ENCODE assay signal across 1 cellular context in the genomic region with DNA sequence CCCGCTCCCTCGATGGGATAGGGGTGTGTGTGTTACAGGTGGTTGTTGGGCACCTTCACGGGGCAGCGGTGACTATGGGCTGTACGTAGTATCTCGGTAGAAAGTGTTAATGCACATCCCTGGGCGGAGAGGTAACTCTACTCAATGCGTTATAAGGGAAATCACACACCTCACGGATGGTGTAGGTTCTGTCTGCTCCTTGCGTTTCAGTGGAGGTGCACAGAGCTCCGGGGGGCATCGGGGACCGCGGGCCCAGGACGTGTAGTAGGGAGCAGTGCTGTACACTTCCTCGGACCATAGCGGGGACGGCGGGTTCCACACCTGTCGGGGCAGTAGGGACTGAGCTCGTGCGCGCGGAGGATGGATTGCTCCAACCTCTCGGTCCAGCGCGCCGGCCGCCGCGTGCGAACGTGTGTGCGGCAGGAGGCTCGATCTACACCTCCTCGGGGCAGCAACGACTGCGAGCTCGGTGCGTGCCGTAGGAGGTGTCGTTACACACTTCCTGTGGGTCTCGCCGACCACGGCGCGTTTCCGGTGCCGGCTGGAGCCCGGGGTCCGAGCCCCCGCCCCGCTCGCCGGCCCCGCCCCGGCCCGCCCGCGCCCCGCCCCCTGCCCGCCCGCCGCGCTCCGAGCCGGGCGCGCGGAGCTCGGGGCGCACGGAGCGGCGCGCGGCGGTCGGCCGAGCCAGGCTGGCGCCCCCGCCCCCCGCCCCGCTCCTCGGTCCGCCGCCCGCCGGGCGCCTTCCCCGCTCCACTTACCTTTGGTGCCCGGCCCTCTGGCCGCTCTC.
TF ChIP-seq lines count a peak whose summit lies in the region.

A gene with protein sequence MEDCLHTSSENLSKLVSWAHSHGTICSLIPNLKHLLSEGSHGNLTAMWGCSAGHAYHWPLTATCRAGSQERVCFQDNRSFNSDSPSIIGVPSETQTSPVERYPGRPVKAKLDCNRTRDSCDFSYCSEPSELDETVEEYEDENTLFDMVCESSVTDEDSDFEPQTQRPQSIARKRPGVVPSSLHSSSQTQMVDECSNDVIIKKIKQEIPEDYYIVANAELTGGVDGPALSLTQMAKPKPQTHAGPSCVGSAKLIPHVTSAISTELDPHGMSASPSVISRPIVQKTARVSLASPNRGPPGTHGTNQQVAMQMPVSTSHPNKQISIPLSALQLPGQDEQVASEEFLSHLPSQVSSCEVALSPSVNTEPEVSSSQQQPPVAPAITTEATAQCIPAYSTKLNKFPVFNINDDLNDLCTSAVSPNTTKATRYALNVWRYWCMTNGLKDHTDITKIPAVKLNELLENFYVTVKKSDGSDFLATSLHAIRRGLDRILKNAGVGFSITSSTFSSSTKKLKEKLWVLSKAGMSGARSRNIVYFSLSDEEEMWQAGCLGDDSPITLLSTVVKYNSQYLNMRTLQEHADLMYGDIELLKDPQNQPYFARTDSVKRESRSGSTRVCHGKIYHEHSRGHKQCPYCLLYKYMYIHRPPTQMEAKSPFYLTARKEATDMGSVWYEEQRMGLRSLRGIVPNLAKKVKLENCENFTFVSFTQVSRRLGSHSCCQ (plus strand): TSS at position 607 of the 787 bp plus-strand sequence. CDS start 87,254 bp downstream, outside the sequence.

TF ChIP-seq in HEK293, 187 proteins besides CTCF, POLR2A, EP300 and RAD21 (continued from another document and continues in another):
- TF ChIP-seq, protein P1, sequence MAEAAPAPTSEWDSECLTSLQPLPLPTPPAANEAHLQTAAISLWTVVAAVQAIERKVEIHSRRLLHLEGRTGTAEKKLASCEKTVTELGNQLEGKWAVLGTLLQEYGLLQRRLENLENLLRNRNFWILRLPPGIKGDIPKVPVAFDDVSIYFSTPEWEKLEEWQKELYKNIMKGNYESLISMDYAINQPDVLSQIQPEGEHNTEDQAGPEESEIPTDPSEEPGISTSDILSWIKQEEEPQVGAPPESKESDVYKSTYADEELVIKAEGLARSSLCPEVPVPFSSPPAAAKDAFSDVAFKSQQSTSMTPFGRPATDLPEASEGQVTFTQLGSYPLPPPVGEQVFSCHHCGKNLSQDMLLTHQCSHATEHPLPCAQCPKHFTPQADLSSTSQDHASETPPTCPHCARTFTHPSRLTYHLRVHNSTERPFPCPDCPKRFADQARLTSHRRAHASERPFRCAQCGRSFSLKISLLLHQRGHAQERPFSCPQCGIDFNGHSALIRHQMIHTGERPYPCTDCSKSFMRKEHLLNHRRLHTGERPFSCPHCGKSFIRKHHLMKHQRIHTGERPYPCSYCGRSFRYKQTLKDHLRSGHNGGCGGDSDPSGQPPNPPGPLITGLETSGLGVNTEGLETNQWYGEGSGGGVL (tag by site-specific recombination; IDR thresholded peaks at IDR 0.05), result no peak
- TF ChIP-seq, protein P2, sequence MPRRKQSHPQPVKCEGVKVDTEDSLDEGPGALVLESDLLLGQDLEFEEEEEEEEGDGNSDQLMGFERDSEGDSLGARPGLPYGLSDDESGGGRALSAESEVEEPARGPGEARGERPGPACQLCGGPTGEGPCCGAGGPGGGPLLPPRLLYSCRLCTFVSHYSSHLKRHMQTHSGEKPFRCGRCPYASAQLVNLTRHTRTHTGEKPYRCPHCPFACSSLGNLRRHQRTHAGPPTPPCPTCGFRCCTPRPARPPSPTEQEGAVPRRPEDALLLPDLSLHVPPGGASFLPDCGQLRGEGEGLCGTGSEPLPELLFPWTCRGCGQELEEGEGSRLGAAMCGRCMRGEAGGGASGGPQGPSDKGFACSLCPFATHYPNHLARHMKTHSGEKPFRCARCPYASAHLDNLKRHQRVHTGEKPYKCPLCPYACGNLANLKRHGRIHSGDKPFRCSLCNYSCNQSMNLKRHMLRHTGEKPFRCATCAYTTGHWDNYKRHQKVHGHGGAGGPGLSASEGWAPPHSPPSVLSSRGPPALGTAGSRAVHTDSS (tag by site-specific recombination; IDR thresholded peaks at IDR 0.05), result no peak
- TF ChIP-seq ZBTB21 (tag by site-specific recombination; IDR thresholded peaks at IDR 0.05) (peak; percentile 53; the same call in 1 of the 2 replicates), ZNF394 (tag by site-specific recombination; IDR thresholded peaks at IDR 0.05; ENCODE audit: borderline replicate concordance) (no peak), ZNF16 (tag by site-specific recombination; IDR thresholded peaks at IDR 0.05; ENCODE audit: low read depth) (no peak), ZNF530 (tag by site-specific recombination; IDR thresholded peaks at IDR 0.05; ENCODE audit: low read depth) (no peak), ZXDB (tag by site-specific recombination; IDR thresholded peaks at IDR 0.05) (peak; percentile 63), ZNF184 (tag by site-specific recombination; IDR thresholded peaks at IDR 0.05) (no peak), ZNF341 (tag by site-specific recombination; IDR thresholded peaks at IDR 0.05; ENCODE audit: low read depth) (no peak), SCRT1 (tag by site-specific recombination; IDR thresholded peaks at IDR 0.05; ENCODE audit: borderline replicate concordance) (peak; percentile 65; the same call in 1 of the 2 replicates), ZNF10 (tag by site-specific recombination; IDR thresholded peaks at IDR 0.05) (no peak), ZNF112 (tag by site-specific recombination; IDR thresholded peaks at IDR 0.05) (no peak), FEZF1 (tag by site-specific recombination; IDR thresholded peaks at IDR 0.05) (no peak), ZNF248 (tag by site-specific recombination; IDR thresholded peaks at IDR 0.05) (no peak), ZNF221 (tag by site-specific recombination; IDR thresholded peaks at IDR 0.05; ENCODE audit: borderline replicate concordance) (no peak), ZNF354C (tag by site-specific recombination; IDR thresholded peaks at IDR 0.05; ENCODE audit: borderline replicate concordance, low read depth) (no peak), ZNF843 (tag by site-specific recombination; IDR thresholded peaks at IDR 0.05) (no peak), REPIN1 (tag by site-specific recombination; IDR thresholded peaks at IDR 0.05; ENCODE audit: low read depth) (0 out of 2 replicates have a peak, but pooled peaks have one; percentile 53), ZNF146 (tag by site-specific recombination; IDR thresholded peaks at IDR 0.05) (0 out of 2 replicates have a peak, but pooled peaks have one; percentile 4), ZNF596 (tag by site-specific recombination; IDR thresholded peaks at IDR 0.05) (no peak), ZNF266 (tag by site-specific recombination; IDR thresholded peaks at IDR 0.05; ENCODE audit: low read depth) (no peak), ZNF140 (tag by site-specific recombination; IDR thresholded peaks at IDR 0.05) (no peak), ZEB2 (tag by site-specific recombination; IDR thresholded peaks at IDR 0.05) (peak; percentile 77)
- TF ChIP-seq, protein P3, sequence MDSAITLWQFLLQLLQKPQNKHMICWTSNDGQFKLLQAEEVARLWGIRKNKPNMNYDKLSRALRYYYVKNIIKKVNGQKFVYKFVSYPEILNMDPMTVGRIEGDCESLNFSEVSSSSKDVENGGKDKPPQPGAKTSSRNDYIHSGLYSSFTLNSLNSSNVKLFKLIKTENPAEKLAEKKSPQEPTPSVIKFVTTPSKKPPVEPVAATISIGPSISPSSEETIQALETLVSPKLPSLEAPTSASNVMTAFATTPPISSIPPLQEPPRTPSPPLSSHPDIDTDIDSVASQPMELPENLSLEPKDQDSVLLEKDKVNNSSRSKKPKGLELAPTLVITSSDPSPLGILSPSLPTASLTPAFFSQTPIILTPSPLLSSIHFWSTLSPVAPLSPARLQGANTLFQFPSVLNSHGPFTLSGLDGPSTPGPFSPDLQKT (IDR thresholded peaks at IDR 0.05; ENCODE audit: borderline replicate concordance, low read depth, low read length), result no peak
- TF ChIP-seq, protein P4, sequence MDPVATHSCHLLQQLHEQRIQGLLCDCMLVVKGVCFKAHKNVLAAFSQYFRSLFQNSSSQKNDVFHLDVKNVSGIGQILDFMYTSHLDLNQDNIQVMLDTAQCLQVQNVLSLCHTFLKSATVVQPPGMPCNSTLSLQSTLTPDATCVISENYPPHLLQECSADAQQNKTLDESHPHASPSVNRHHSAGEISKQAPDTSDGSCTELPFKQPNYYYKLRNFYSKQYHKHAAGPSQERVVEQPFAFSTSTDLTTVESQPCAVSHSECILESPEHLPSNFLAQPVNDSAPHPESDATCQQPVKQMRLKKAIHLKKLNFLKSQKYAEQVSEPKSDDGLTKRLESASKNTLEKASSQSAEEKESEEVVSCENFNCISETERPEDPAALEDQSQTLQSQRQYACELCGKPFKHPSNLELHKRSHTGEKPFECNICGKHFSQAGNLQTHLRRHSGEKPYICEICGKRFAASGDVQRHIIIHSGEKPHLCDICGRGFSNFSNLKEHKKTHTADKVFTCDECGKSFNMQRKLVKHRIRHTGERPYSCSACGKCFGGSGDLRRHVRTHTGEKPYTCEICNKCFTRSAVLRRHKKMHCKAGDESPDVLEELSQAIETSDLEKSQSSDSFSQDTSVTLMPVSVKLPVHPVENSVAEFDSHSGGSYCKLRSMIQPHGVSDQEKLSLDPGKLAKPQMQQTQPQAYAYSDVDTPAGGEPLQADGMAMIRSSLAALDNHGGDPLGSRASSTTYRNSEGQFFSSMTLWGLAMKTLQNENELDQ (tag by site-specific recombination; IDR thresholded peaks at IDR 0.05; ENCODE audit: low read depth), result no peak
- TF ChIP-seq, protein P5, sequence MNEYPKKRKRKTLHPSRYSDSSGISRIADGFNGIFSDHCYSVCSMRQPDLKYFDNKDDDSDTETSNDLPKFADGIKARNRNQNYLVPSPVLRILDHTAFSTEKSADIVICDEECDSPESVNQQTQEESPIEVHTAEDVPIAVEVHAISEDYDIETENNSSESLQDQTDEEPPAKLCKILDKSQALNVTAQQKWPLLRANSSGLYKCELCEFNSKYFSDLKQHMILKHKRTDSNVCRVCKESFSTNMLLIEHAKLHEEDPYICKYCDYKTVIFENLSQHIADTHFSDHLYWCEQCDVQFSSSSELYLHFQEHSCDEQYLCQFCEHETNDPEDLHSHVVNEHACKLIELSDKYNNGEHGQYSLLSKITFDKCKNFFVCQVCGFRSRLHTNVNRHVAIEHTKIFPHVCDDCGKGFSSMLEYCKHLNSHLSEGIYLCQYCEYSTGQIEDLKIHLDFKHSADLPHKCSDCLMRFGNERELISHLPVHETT (tag by site-specific recombination; IDR thresholded peaks at IDR 0.05), result no peak
- TF ChIP-seq, protein P6, sequence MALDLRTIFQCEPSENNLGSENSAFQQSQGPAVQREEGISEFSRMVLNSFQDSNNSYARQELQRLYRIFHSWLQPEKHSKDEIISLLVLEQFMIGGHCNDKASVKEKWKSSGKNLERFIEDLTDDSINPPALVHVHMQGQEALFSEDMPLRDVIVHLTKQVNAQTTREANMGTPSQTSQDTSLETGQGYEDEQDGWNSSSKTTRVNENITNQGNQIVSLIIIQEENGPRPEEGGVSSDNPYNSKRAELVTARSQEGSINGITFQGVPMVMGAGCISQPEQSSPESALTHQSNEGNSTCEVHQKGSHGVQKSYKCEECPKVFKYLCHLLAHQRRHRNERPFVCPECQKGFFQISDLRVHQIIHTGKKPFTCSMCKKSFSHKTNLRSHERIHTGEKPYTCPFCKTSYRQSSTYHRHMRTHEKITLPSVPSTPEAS (tag by site-specific recombination; IDR thresholded peaks at IDR 0.05), result peak; percentile 61
- TF ChIP-seq, protein P7, sequence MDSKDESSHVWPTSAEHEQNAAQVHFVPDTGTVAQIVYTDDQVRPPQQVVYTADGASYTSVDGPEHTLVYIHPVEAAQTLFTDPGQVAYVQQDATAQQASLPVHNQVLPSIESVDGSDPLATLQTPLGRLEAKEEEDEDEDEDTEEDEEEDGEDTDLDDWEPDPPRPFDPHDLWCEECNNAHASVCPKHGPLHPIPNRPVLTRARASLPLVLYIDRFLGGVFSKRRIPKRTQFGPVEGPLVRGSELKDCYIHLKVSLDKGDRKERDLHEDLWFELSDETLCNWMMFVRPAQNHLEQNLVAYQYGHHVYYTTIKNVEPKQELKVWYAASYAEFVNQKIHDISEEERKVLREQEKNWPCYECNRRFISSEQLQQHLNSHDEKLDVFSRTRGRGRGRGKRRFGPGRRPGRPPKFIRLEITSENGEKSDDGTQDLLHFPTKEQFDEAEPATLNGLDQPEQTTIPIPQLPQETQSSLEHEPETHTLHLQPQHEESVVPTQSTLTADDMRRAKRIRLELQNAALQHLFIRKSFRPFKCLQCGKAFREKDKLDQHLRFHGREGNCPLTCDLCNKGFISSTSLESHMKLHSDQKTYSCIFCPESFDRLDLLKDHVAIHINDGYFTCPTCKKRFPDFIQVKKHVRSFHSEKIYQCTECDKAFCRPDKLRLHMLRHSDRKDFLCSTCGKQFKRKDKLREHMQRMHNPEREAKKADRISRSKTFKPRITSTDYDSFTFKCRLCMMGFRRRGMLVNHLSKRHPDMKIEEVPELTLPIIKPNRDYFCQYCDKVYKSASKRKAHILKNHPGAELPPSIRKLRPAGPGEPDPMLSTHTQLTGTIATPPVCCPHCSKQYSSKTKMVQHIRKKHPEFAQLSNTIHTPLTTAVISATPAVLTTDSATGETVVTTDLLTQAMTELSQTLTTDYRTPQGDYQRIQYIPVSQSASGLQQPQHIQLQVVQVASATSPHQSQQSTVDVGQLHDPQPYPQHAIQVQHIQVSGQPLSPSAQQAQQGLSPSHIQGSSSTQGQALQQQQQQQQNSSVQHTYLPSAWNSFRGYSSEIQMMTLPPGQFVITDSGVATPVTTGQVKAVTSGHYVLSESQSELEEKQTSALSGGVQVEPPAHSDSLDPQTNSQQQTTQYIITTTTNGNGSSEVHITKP (tag by site-specific recombination; IDR thresholded peaks at IDR 0.05), result peak; percentile 19; the same call in 1 of the 2 replicates
- TF ChIP-seq, protein P8, sequence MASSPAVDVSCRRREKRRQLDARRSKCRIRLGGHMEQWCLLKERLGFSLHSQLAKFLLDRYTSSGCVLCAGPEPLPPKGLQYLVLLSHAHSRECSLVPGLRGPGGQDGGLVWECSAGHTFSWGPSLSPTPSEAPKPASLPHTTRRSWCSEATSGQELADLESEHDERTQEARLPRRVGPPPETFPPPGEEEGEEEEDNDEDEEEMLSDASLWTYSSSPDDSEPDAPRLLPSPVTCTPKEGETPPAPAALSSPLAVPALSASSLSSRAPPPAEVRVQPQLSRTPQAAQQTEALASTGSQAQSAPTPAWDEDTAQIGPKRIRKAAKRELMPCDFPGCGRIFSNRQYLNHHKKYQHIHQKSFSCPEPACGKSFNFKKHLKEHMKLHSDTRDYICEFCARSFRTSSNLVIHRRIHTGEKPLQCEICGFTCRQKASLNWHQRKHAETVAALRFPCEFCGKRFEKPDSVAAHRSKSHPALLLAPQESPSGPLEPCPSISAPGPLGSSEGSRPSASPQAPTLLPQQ (tag by site-specific recombination; IDR thresholded peaks at IDR 0.05), result peak; percentile 63; the same call in 1 of the 2 replicates
- TF ChIP-seq, protein P9, sequence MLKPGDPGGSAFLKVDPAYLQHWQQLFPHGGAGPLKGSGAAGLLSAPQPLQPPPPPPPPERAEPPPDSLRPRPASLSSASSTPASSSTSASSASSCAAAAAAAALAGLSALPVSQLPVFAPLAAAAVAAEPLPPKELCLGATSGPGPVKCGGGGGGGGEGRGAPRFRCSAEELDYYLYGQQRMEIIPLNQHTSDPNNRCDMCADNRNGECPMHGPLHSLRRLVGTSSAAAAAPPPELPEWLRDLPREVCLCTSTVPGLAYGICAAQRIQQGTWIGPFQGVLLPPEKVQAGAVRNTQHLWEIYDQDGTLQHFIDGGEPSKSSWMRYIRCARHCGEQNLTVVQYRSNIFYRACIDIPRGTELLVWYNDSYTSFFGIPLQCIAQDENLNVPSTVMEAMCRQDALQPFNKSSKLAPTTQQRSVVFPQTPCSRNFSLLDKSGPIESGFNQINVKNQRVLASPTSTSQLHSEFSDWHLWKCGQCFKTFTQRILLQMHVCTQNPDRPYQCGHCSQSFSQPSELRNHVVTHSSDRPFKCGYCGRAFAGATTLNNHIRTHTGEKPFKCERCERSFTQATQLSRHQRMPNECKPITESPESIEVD (tag by site-specific recombination; IDR thresholded peaks at IDR 0.05), result no peak
